ENCODE assay signal across 9 cellular contexts in the genomic region with DNA sequence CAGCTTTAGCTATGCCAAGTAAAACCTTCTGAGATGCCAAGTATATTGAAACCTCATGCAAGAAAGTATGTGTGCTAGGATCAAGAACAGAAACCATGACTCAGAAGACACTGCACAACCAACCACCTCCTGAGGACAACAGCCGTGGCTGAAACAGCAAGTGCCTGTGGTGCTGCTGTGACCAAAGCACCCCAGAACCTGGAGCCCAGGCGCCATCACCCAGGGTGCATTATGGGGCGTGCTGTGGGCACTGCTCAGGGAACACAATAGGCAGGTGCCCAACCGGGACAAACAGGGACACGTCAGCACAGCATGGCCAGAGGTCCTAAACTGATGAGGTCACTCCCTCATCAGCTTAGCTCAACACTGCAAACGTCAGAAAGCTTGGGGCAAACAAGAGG.
DNase-seq lines count a peak whose midpoint lies in the region; ATAC-seq, FAIRE-seq and TF ChIP-seq lines count a peak whose summit lies in the region.
"Had no signal": no experiment of that assay in that cellular context is flagged by ENCODE, and none has a peak within 500 bp of the region (broad histone marks: within the 10 kb centered on the region; RNA-seq: fewer than 3 reads in every experiment).

No MANE protein-coding gene starts in this region.

- no peaks in the 10 kb centered on the region for H4K20me1 ChIP-seq in astrocyte (ENCODE audit: insufficient read depth, low read length)

- DNase-seq in AG10803 (ENCODE audit: low read depth) (peak; percentile 88), astrocyte (ENCODE audit: low read depth) (peak; percentile 59), NCI-H187 (lab: John Stamatoyannopoulos, UW) (no peak), WTC11 (ENCODE audit: low spot score) (no peak), colonic mucosa (no peak)
- DNase-seq in stimulated activated effector memory CD8-positive, alpha-beta T cell treated with anti-CD3 and anti-CD28 coated beads, Interleukin-12 subunit alpha, Interleukin-12 subunit beta, amount 100 ng/mL, for 72 hours (ENCODE audit: low spot score in 2 of 2): peak; percentile 45 to 73
- DNase-seq: right cardiac atrium had no signal

- H3K27ac ChIP-seq in astrocyte (ENCODE audit: low read depth, low read length) (no peak overlapping the region), colonic mucosa (no peak overlapping the region)

- H3K4me3 ChIP-seq in AG10803 (ENCODE audit: low read length) (peak overlapping the region; percentile 23; the same call in 1 of the 2 replicates), astrocyte (ENCODE audit: insufficient read depth, low read depth, low read length) (no peak overlapping the region), colonic mucosa (no peak overlapping the region)

- H3K36me3 Mint-ChIP-seq in astrocyte (ENCODE audit: low read depth, unreplicated experiment) (peaks cover 12% of the 10 kb centered on the region), WTC11 (peaks cover 3% of the 10 kb centered on the region; the same call in 1 of the 2 replicates)
- H3K36me3 Mint-ChIP-seq in stimulated activated effector memory CD8-positive, alpha-beta T cell treated with anti-CD3 and anti-CD28 coated beads, Interleukin-12 subunit alpha, Interleukin-12 subunit beta, amount 100 ng/mL, for 72 hours: peaks cover 77% of the 10 kb centered on the region

- H3K79me2 ChIP-seq in astrocyte (ENCODE audit: insufficient read depth, low read length): no peaks in the 10 kb centered on the region

- no peaks in the 10 kb centered on the region for H3K27me3 Mint-ChIP-seq in astrocyte (ENCODE audit: low read depth, unreplicated experiment)
- no peaks in the 10 kb centered on the region for H3K27me3 Mint-ChIP-seq in WTC11 (ENCODE audit: low read depth)

- H3K9ac ChIP-seq in astrocyte (ENCODE audit: low read length) (no peak overlapping the region), colonic mucosa (ENCODE audit: low read depth in 2 of 2, low read length in 2 of 2) (no peak overlapping the region)

- H3K9me3 ChIP-seq in astrocyte (ENCODE audit: insufficient read depth, low read depth, low read length) (no peaks in the 10 kb centered on the region), colonic mucosa (no peaks in the 10 kb centered on the region)

- no peak overlapping the region for H3K4me2 ChIP-seq in astrocyte (ENCODE audit: low read length)

- no peaks in the 10 kb centered on the region for H3K36me3 ChIP-seq in astrocyte (ENCODE audit: insufficient read depth, low read length)
- no peaks in the 10 kb centered on the region for H3K36me3 ChIP-seq in colonic mucosa

- no peak for TF ChIP-seq CTCF in AG10803 (conservative IDR thresholded peaks at IDR 0.05; ENCODE audit: low read length)
- no peak for TF ChIP-seq CTCF in astrocyte (IDR thresholded peaks at IDR 0.05; ENCODE audit: insufficient read depth, low read depth, low read length)
- no peak for TF ChIP-seq CTCF in WTC11 (IDR thresholded peaks at IDR 0.05)
- no peak for TF ChIP-seq CTCF in colonic mucosa (IDR thresholded peaks at IDR 0.05)

- H3K4me3 Mint-ChIP-seq in astrocyte (ENCODE audit: unreplicated experiment): no peak overlapping the region
- H3K4me3 Mint-ChIP-seq in stimulated activated effector memory CD8-positive, alpha-beta T cell treated with anti-CD3 and anti-CD28 coated beads, Interleukin-12 subunit alpha, Interleukin-12 subunit beta, amount 100 ng/mL, for 72 hours: peak overlapping the region; percentile 3
- no peak overlapping the region for H3K4me3 Mint-ChIP-seq in WTC11

- intact Hi-C loops in colonic mucosa (cut with DNase I): no loop called here

- H3K4me1 Mint-ChIP-seq in astrocyte (ENCODE audit: low read depth, unreplicated experiment) (no peaks in the 10 kb centered on the region), WTC11 (no peaks in the 10 kb centered on the region)
- H3K4me1 Mint-ChIP-seq in stimulated activated effector memory CD8-positive, alpha-beta T cell treated with anti-CD3 and anti-CD28 coated beads, Interleukin-12 subunit alpha, Interleukin-12 subunit beta, amount 100 ng/mL, for 72 hours: peaks cover 9% of the 10 kb centered on the region

- H3K27ac Mint-ChIP-seq in astrocyte (ENCODE audit: unreplicated experiment) (no peak overlapping the region), WTC11 (no peak overlapping the region; the same call in 1 of the 2 replicates)
- H3K27ac Mint-ChIP-seq in stimulated activated effector memory CD8-positive, alpha-beta T cell treated with anti-CD3 and anti-CD28 coated beads, Interleukin-12 subunit alpha, Interleukin-12 subunit beta, amount 100 ng/mL, for 72 hours: peak overlapping the region; percentile 58

- H3K27me3 ChIP-seq in astrocyte (ENCODE audit: insufficient read depth, low read length) (no peaks in the 10 kb centered on the region), colonic mucosa (no peaks in the 10 kb centered on the region)

- peak; percentile 88 for FAIRE-seq in astrocyte (lab: Jason Lieb, UNC)

- no peak overlapping the region for H2AFZ ChIP-seq in astrocyte (ENCODE audit: low read depth, low read length)

- CTCF ChIA-PET in WTC11 (lab: Charles Lee): interaction anchor here (1.2 kb wide), 1 partner anchor 13 kb away, joined by 3 read pairs; no protein-coding TSS in a partner anchor

- no peaks in the 10 kb centered on the region for H3K9me3 Mint-ChIP-seq in astrocyte (ENCODE audit: unreplicated experiment)
- H3K9me3 Mint-ChIP-seq in stimulated activated effector memory CD8-positive, alpha-beta T cell treated with anti-CD3 and anti-CD28 coated beads, Interleukin-12 subunit alpha, Interleukin-12 subunit beta, amount 100 ng/mL, for 72 hours: no peaks in the 10 kb centered on the region
- H3K9me3 Mint-ChIP-seq in WTC11: no peaks in the 10 kb centered on the region

- ATAC-seq in GM19438 (IDR thresholded peaks at IDR 0.05; ENCODE audit: low read depth, unreplicated experiment) (peak; percentile 100), HG03432 (IDR thresholded peaks at IDR 0.05; ENCODE audit: unreplicated experiment) (peak; percentile 100), WTC11 (no peak)
- peak; percentile 100 for ATAC-seq in stimulated activated effector memory CD8-positive, alpha-beta T cell treated with anti-CD3 and anti-CD28 coated beads, Interleukin-12 subunit alpha, Interleukin-12 subunit beta, amount 100 ng/mL, for 72 hours

- H3K4me1 ChIP-seq in astrocyte (ENCODE audit: insufficient read depth, low read length): peaks cover 9% of the 10 kb centered on the region
- no peaks in the 10 kb centered on the region for H3K4me1 ChIP-seq in colonic mucosa

- POLR2A ChIA-PET in WTC11 (lab: Charles Lee): no interaction called here

TF ChIP-seq in WTC11, 78 proteins besides CTCF, POLR2A, EP300 and RAD21 (continues in another document):
- TF ChIP-seq RORB (CRISPR knock-in tag; IDR thresholded peaks at IDR 0.05) (no peak), NFYB (CRISPR knock-in tag; conservative IDR thresholded peaks at IDR 0.05; ENCODE audit: low read depth) (no peak), GRHL2 (CRISPR knock-in tag; IDR thresholded peaks at IDR 0.05; ENCODE audit: insufficient replicate concordance, severe bottlenecking) (no peak), SOX15 (CRISPR knock-in tag; IDR thresholded peaks at IDR 0.05) (no peak), ZNF423 (CRISPR knock-in tag; IDR thresholded peaks at IDR 0.05) (no peak), ZNF671 (CRISPR knock-in tag; IDR thresholded peaks at IDR 0.05) (no peak), ETV6 (CRISPR knock-in tag; IDR thresholded peaks at IDR 0.05) (no peak), OVOL2 (CRISPR knock-in tag; IDR thresholded peaks at IDR 0.05; ENCODE audit: borderline replicate concordance) (no peak), SMAD3 (CRISPR knock-in tag; IDR thresholded peaks at IDR 0.05; ENCODE audit: borderline replicate concordance) (no peak), ESRRA (CRISPR knock-in tag; IDR thresholded peaks at IDR 0.05; ENCODE audit: borderline replicate concordance) (no peak), NFE2L1 (CRISPR knock-in tag; IDR thresholded peaks at IDR 0.05) (no peak), CBFB (CRISPR knock-in tag; IDR thresholded peaks at IDR 0.05; ENCODE audit: low read depth) (no peak), JUN (CRISPR knock-in tag; IDR thresholded peaks at IDR 0.05) (no peak)
- TF ChIP-seq, protein P1, sequence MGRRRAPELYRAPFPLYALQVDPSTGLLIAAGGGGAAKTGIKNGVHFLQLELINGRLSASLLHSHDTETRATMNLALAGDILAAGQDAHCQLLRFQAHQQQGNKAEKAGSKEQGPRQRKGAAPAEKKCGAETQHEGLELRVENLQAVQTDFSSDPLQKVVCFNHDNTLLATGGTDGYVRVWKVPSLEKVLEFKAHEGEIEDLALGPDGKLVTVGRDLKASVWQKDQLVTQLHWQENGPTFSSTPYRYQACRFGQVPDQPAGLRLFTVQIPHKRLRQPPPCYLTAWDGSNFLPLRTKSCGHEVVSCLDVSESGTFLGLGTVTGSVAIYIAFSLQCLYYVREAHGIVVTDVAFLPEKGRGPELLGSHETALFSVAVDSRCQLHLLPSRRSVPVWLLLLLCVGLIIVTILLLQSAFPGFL (CRISPR knock-in tag; IDR thresholded peaks at IDR 0.05; ENCODE audit: borderline replicate concordance): no peak
- TF ChIP-seq, protein P2, sequence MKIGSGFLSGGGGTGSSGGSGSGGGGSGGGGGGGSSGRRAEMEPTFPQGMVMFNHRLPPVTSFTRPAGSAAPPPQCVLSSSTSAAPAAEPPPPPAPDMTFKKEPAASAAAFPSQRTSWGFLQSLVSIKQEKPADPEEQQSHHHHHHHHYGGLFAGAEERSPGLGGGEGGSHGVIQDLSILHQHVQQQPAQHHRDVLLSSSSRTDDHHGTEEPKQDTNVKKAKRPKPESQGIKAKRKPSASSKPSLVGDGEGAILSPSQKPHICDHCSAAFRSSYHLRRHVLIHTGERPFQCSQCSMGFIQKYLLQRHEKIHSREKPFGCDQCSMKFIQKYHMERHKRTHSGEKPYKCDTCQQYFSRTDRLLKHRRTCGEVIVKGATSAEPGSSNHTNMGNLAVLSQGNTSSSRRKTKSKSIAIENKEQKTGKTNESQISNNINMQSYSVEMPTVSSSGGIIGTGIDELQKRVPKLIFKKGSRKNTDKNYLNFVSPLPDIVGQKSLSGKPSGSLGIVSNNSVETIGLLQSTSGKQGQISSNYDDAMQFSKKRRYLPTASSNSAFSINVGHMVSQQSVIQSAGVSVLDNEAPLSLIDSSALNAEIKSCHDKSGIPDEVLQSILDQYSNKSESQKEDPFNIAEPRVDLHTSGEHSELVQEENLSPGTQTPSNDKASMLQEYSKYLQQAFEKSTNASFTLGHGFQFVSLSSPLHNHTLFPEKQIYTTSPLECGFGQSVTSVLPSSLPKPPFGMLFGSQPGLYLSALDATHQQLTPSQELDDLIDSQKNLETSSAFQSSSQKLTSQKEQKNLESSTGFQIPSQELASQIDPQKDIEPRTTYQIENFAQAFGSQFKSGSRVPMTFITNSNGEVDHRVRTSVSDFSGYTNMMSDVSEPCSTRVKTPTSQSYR (CRISPR knock-in tag; IDR thresholded peaks at IDR 0.05): no peak
- TF ChIP-seq, protein P3, sequence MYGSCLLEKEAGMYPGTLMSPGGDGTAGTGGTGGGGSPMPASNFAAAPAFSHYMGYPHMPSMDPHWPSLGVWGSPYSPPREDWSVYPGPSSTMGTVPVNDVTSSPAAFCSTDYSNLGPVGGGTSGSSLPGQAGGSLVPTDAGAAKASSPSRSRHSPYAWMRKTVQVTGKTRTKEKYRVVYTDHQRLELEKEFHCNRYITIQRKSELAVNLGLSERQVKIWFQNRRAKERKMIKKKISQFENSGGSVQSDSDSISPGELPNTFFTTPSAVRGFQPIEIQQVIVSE (CRISPR knock-in tag; IDR thresholded peaks at IDR 0.05; ENCODE audit: borderline replicate concordance): no peak

Comparison
In these comparisons a context has a peak if more than half of its experiments do, and no peak if none do; other contexts are left out.
1. DNase-seq: peak in AG10803 (single experiment), astrocyte (single experiment) and stimulated activated effector memory CD8-positive, alpha-beta T cell treated with anti-CD3 and anti-CD28 coated beads, Interleukin-12 subunit alpha, Interleukin-12 subunit beta, amount 100 ng/mL, for 72 hours (2 of 2); none in NCI-H187 (0 of 2), WTC11 (single experiment) and colonic mucosa (single experiment).